Comparison of ENCODE assay signal across 21 cellular contexts in genomic region chr13:40581277-40581579, GRCh38.
DNase-seq lines count a peak whose midpoint lies in the region; ATAC-seq and TF ChIP-seq lines count a peak whose summit lies in the region.
"Had no signal": no experiment of that assay in that cellular context is flagged by ENCODE, and none has a peak within 500 bp of the region (broad histone marks: within the 10 kb centered on the region; RNA-seq: fewer than 3 reads in every experiment).

No MANE protein-coding gene starts in this region.

- H3K36me3 ChIP-seq in GM23338 (ENCODE audit: insufficient read depth), result peaks cover 10% of the 10 kb centered on the region; the same call in 1 of the 2 replicates
- H3K36me3 ChIP-seq in HAP-1 (replicated peaks), result no peaks in the 10 kb centered on the region
- H3K36me3 ChIP-seq in PC-3 (ENCODE audit: low read depth, low read length), result no peaks in the 10 kb centered on the region
- H3K36me3 ChIP-seq: breast epithelium, colonic mucosa, prostate gland had no signal

- no peak for TF ChIP-seq CTCF in GM23338 (conservative IDR thresholded peaks at IDR 0.05; ENCODE audit: low read depth in 2 of 2)
- no peak for TF ChIP-seq CTCF in PC-3 (conservative IDR thresholded peaks at IDR 0.05; ENCODE audit: low read depth, low read length)
- TF ChIP-seq CTCF in dorsolateral prefrontal cortex (IDR thresholded peaks at IDR 0.05 in 54 of 56, conservative IDR thresholded peaks at IDR 0.05 in 2 of 56; ENCODE audit: low read depth in 1 of 56, partially characterized antibody in 56 of 56), result no peak

- no TSS peak for BruUV-seq in PC-3 (replicated peaks; lab: Mats Ljungman, UMichigan)

- no peak for DNase-seq in activated T-cell treated with anti-CD3 and anti-CD28 coated beads, Interleukin-2, amount 50 U/mL, for 4 hours
- DNase-seq in activated T-cell treated with anti-CD3 and anti-CD28 coated beads, Interleukin-2, amount 50 U/mL, for 1 hour, result no peak
- DNase-seq in GM23338 (ENCODE audit: low spot score) (no peak), HAP-1 (ENCODE audit: low spot score in 2 of 2) (no peak), PC-3 (no peak), dorsolateral prefrontal cortex (no peak)
- DNase-seq in activated naive CD8-positive, alpha-beta T cell treated with anti-CD3 and anti-CD28 coated beads for 36 hours, result no peak
- DNase-seq: colonic mucosa, endodermal cell, Kasumi-1, left cardiac atrium, NCI-H1092, NCI-H2029, NCI-H510A had no signal

- H2AFZ ChIP-seq in GM23338 (no peak overlapping the region), PC-3 (ENCODE audit: low read length) (no peak overlapping the region)

- POLR2A ChIA-PET in PC-3 (lab: Charles Lee; ENCODE audit: unreplicated experiment), result no interaction called here

- H3K36me3 Mint-ChIP-seq in activated T-cell treated with anti-CD3 and anti-CD28 coated beads, Interleukin-2, amount 50 U/mL, for 4 hours (ENCODE audit: insufficient read depth), result peaks cover 18% of the 10 kb centered on the region
- H3K36me3 Mint-ChIP-seq in GM23338 (ENCODE audit: low read depth), result peaks cover 26% of the 10 kb centered on the region
- H3K36me3 Mint-ChIP-seq in activated naive CD8-positive, alpha-beta T cell treated with anti-CD3 and anti-CD28 coated beads for 36 hours, result peaks cover 31% of the 10 kb centered on the region
- peaks cover 17% of the 10 kb centered on the region for H3K36me3 Mint-ChIP-seq in stimulated activated memory B cell treated with anti-CD40 and anti-IgM and Interleukin-4, amounts not matched to agents 10 μg/mL and 1 μg/mL and 100 μg/mL, for 72 hours

- peaks cover 88% of the 10 kb centered on the region for H3K4me1 Mint-ChIP-seq in activated T-cell treated with anti-CD3 and anti-CD28 coated beads, Interleukin-2, amount 50 U/mL, for 4 hours (ENCODE audit: low read depth)
- H3K4me1 Mint-ChIP-seq in GM23338, result peaks cover 70% of the 10 kb centered on the region
- peaks cover 90% of the 10 kb centered on the region for H3K4me1 Mint-ChIP-seq in activated naive CD8-positive, alpha-beta T cell treated with anti-CD3 and anti-CD28 coated beads for 36 hours
- H3K4me1 Mint-ChIP-seq in stimulated activated memory B cell treated with anti-CD40 and anti-IgM and Interleukin-4, amounts not matched to agents 10 μg/mL and 1 μg/mL and 100 μg/mL, for 72 hours, result peaks cover 76% of the 10 kb centered on the region

- H4K20me1 ChIP-seq in GM23338 (replicated peaks; ENCODE audit: insufficient read depth) (peaks cover 59% of the 10 kb centered on the region), PC-3 (ENCODE audit: low read length) (no peaks in the 10 kb centered on the region)

- peak in 1 of 2 donors; percentile 14 for ATAC-seq in activated T-cell treated with anti-CD3 and anti-CD28 coated beads, Interleukin-2, amount 50 U/mL, for 4 hours
- ATAC-seq in GM23338, result no peak
- peak; percentile 20 for ATAC-seq in stimulated activated memory B cell treated with anti-CD40 and anti-IgM and Interleukin-4, amounts not matched to agents 10 μg/mL and 1 μg/mL and 100 μg/mL, for 72 hours
- no peak for ATAC-seq in PC-3
- ATAC-seq: left cardiac atrium had no signal

- H3K4me3 ChIP-seq in GM23338, result no peak overlapping the region
- no peak overlapping the region for H3K4me3 ChIP-seq in HAP-1
- H3K4me3 ChIP-seq in PC-3 (ENCODE audit: low read length), result no peak overlapping the region
- no peak overlapping the region for H3K4me3 ChIP-seq in dorsolateral prefrontal cortex
- H3K4me3 ChIP-seq: breast epithelium, colonic mucosa, prostate gland, vagina had no signal

- H3K4me3 Mint-ChIP-seq in activated T-cell treated with anti-CD3 and anti-CD28 coated beads, Interleukin-2, amount 50 U/mL, for 4 hours, result peak overlapping the region; percentile 15
- no peak overlapping the region for H3K4me3 Mint-ChIP-seq in GM23338
- no peak overlapping the region for H3K4me3 Mint-ChIP-seq in activated naive CD8-positive, alpha-beta T cell treated with anti-CD3 and anti-CD28 coated beads for 36 hours
- peak overlapping the region; percentile 19 for H3K4me3 Mint-ChIP-seq in stimulated activated memory B cell treated with anti-CD40 and anti-IgM and Interleukin-4, amounts not matched to agents 10 μg/mL and 1 μg/mL and 100 μg/mL, for 72 hours
- H3K4me3 Mint-ChIP-seq: activated T-helper 1 cell treated with anti-CD3 and anti-CD28 coated beads, Interleukin-12 subunit alpha, Interleukin-12 subunit beta, Interleukin-2, Interleukin-4 antibody, amounts not matched to agents 30 ng/mL and 10 ng/mL and 1 ng/mL, durations not matched to agents 14 hours and 24 hours and 36 hours; endodermal cell had no signal

- H3K27me3 Mint-ChIP-seq in activated T-cell treated with anti-CD3 and anti-CD28 coated beads, Interleukin-2, amount 50 U/mL, for 4 hours (ENCODE audit: low read depth), result no peaks in the 10 kb centered on the region
- peaks cover 9% of the 10 kb centered on the region for H3K27me3 Mint-ChIP-seq in GM23338 (ENCODE audit: insufficient read depth, low read depth, poor library complexity)
- no peaks in the 10 kb centered on the region for H3K27me3 Mint-ChIP-seq in activated naive CD8-positive, alpha-beta T cell treated with anti-CD3 and anti-CD28 coated beads for 36 hours
- no peaks in the 10 kb centered on the region for H3K27me3 Mint-ChIP-seq in stimulated activated memory B cell treated with anti-CD40 and anti-IgM and Interleukin-4, amounts not matched to agents 10 μg/mL and 1 μg/mL and 100 μg/mL, for 72 hours

- H3K9me3 ChIP-seq in HAP-1, result peaks cover 6% of the 10 kb centered on the region
- no peaks in the 10 kb centered on the region for H3K9me3 ChIP-seq in PC-3 (ENCODE audit: low read length)
- H3K9me3 ChIP-seq: colonic mucosa, prostate gland, vagina had no signal

- no peak overlapping the region for H3K9ac ChIP-seq in PC-3 (ENCODE audit: low read length)

- H3K9me3 Mint-ChIP-seq in activated T-cell treated with anti-CD3 and anti-CD28 coated beads, Interleukin-2, amount 50 U/mL, for 4 hours, result peaks cover 12% of the 10 kb centered on the region
- peaks cover 16% of the 10 kb centered on the region for H3K9me3 Mint-ChIP-seq in GM23338
- peaks cover 12% of the 10 kb centered on the region for H3K9me3 Mint-ChIP-seq in activated naive CD8-positive, alpha-beta T cell treated with anti-CD3 and anti-CD28 coated beads for 36 hours
- peaks cover 12% of the 10 kb centered on the region for H3K9me3 Mint-ChIP-seq in stimulated activated memory B cell treated with anti-CD40 and anti-IgM and Interleukin-4, amounts not matched to agents 10 μg/mL and 1 μg/mL and 100 μg/mL, for 72 hours

- intact Hi-C loops in PC-3 (cut with micrococcal nuclease), result no loop called here
- intact Hi-C loops in dorsolateral prefrontal cortex (cut with DNase I), result loop anchor here (10.0 kb wide), 2 partner anchors 74 to 84 kb away; partner anchors contain the start of gene FOXO1 (in 1 of the 2)

- H3K27ac Mint-ChIP-seq in GM23338, result no peak overlapping the region
- H3K27ac Mint-ChIP-seq in activated naive CD8-positive, alpha-beta T cell treated with anti-CD3 and anti-CD28 coated beads for 36 hours, result peak overlapping the region; percentile 79
- peak overlapping the region; percentile 70 for H3K27ac Mint-ChIP-seq in stimulated activated memory B cell treated with anti-CD40 and anti-IgM and Interleukin-4, amounts not matched to agents 10 μg/mL and 1 μg/mL and 100 μg/mL, for 72 hours
- H3K27ac Mint-ChIP-seq: activated T-helper 1 cell treated with anti-CD3 and anti-CD28 coated beads, Interleukin-12 subunit alpha, Interleukin-12 subunit beta, Interleukin-2, Interleukin-4 antibody, amounts not matched to agents 30 ng/mL and 10 ng/mL and 1 ng/mL, durations not matched to agents 14 hours and 24 hours and 36 hours; endodermal cell had no signal

- no peaks in the 10 kb centered on the region for H3K27me3 ChIP-seq in GM23338 (ENCODE audit: insufficient read depth)
- no peaks in the 10 kb centered on the region for H3K27me3 ChIP-seq in HAP-1 (ENCODE audit: low read depth)
- no peaks in the 10 kb centered on the region for H3K27me3 ChIP-seq in PC-3 (ENCODE audit: low read length)
- no peaks in the 10 kb centered on the region for H3K27me3 ChIP-seq in dorsolateral prefrontal cortex
- H3K27me3 ChIP-seq: breast epithelium, colonic mucosa, vagina had no signal

- H3K4me2 ChIP-seq in GM23338, result no peak overlapping the region
- H3K4me2 ChIP-seq in PC-3 (ENCODE audit: low read length), result no peak overlapping the region

- H3K4me1 ChIP-seq in GM23338 (ENCODE audit: insufficient read depth) (peaks cover 77% of the 10 kb centered on the region), HAP-1 (no peaks in the 10 kb centered on the region), PC-3 (ENCODE audit: insufficient read depth, low read length) (peaks cover 12% of the 10 kb centered on the region)
- H3K4me1 ChIP-seq: colonic mucosa, prostate gland had no signal

- CTCF ChIA-PET in PC-3 (lab: Charles Lee), result no interaction called here

- H3K79me2 ChIP-seq in GM23338 (replicated peaks; ENCODE audit: insufficient read depth) (peaks cover 99% of the 10 kb centered on the region), PC-3 (ENCODE audit: low read length) (0 out of 2 replicates have a peak, but pooled peaks cover 13% of the 10 kb centered on the region)

- H3F3A ChIP-seq in GM23338 (replicated peaks; ENCODE audit: low read depth) (no peaks in the 10 kb centered on the region; the same call in 1 of the 2 replicates), PC-3 (ENCODE audit: low read length, unreplicated experiment) (no peaks in the 10 kb centered on the region)

- in situ Hi-C loops in HAP-1 (cut with MboI; ENCODE audit: low sequenced_read_pairs), result no loop called here

- peaks cover 7% of the 10 kb centered on the region; the same call in 1 of the 2 replicates for H3K9me2 ChIP-seq in GM23338 (ENCODE audit: insufficient read depth)
- H3K9me2 ChIP-seq in PC-3 (replicated peaks; ENCODE audit: low read length), result no peaks in the 10 kb centered on the region

- H3K27ac ChIP-seq in GM23338 (ENCODE audit: low read depth), result peak overlapping the region; percentile 21; the same call in 1 of the 2 replicates
- H3K27ac ChIP-seq in PC-3 (ENCODE audit: low read length), result no peak overlapping the region
- no peak overlapping the region for H3K27ac ChIP-seq in dorsolateral prefrontal cortex
- H3K27ac ChIP-seq: breast epithelium, C4-2B, colonic mucosa, prostate gland, vagina, VCaP had no signal

TF ChIP-seq in GM23338, 12 proteins besides CTCF, POLR2A, EP300 and RAD21 (continues in another document):
- TF ChIP-seq JUNB (IDR thresholded peaks at IDR 0.05; ENCODE audit: unreplicated experiment), result no peak

Comparison
In these comparisons a context has a peak if more than half of its experiments do, and no peak if none do; other contexts are left out.
1. H3K4me3 Mint-ChIP-seq: peak in activated T-cell treated with anti-CD3 and anti-CD28 coated beads, Interleukin-2, amount 50 U/mL, for 4 hours (single experiment) and stimulated activated memory B cell treated with anti-CD40 and anti-IgM and Interleukin-4, amounts not matched to agents 10 μg/mL and 1 μg/mL and 100 μg/mL, for 72 hours (single experiment); none in GM23338 (single experiment) and activated naive CD8-positive, alpha-beta T cell treated with anti-CD3 and anti-CD28 coated beads for 36 hours (single experiment).